6 cellular contexts compared by ENCODE assay signal in genomic region chr20:3785240-3786125, GRCh38. TPM values are rescaled to one million over a fixed set of nuclear protein-coding genes. Genes with fewer than 3 reads are reported as not detected.
DNase-seq lines count a peak whose midpoint lies in the region; ATAC-seq and TF ChIP-seq lines count a peak whose summit lies in the region.

No MANE protein-coding gene starts in this region.

- DNase-seq in IMR-90: no peak
- no peak for DNase-seq in central memory CD8-positive, alpha-beta T cell (ENCODE audit: low spot score in 2 of 2)
- no peak for DNase-seq in stimulated activated CD4-positive, alpha-beta T cell treated with anti-CD3 and anti-CD28 coated beads, Interleukin-4, amount 100 ng/mL, for 24 hours
- no peak for DNase-seq in HUDEP-2 (lab: John Stamatoyannopoulos, UW; ENCODE audit: unreplicated experiment in 76 of 76)
- DNase-seq in NCI-H446 (lab: John Stamatoyannopoulos, UW): no peak

- H2BK120ac ChIP-seq in IMR-90 (ENCODE audit: low read depth, low read length): no peak overlapping the region

- peak overlapping the region; percentile 96; the same call in 1 of the 2 replicates for H2AK5ac ChIP-seq in IMR-90 (ENCODE audit: low read depth, low read length)

- no peaks in the 10 kb centered on the region for H3K27me3 Mint-ChIP-seq in central memory CD8-positive, alpha-beta T cell

- peak overlapping the region; percentile 95 for H2AK9ac ChIP-seq in IMR-90 (replicated peaks; ENCODE audit: low read depth, low read length, poor library complexity)

- H3K9ac ChIP-seq in IMR-90 (ENCODE audit: low read depth, low read length) (peak overlapping the region; percentile 91), parathyroid adenoma (no peak overlapping the region)

- H3K27ac Mint-ChIP-seq in central memory CD8-positive, alpha-beta T cell (ENCODE audit: low read depth): peak overlapping the region; percentile 88

- peak overlapping the region in 1 of 2 experiments; percentile 76; a peak in 2 of 4 replicates for H4K8ac ChIP-seq in IMR-90 (ENCODE audit: low read depth in 2 of 2, low read length in 2 of 2)

- TF ChIP-seq RAD21 in IMR-90 (IDR thresholded peaks at IDR 0.05; ENCODE audit: low read length): no peak

- dilution Hi-C loops in IMR-90 (cut with HindIII; ENCODE audit: low sequenced_read_pairs, unreplicated experiment): no loop called here

- H3K79me1 ChIP-seq in IMR-90 (ENCODE audit: low read depth in 1 of 2, low read length in 2 of 2): peaks cover 7 to 40% of the 10 kb centered on the region in 2 experiments; a peak in 3 of 4 replicates

- peak overlapping the region; percentile 99 for H3K4me2 ChIP-seq in IMR-90 (ENCODE audit: low read depth, low read length)
- peak overlapping the region; percentile 72 for H3K4me2 ChIP-seq in parathyroid adenoma (ENCODE audit: low read length)

- H3K9me3 Mint-ChIP-seq in central memory CD8-positive, alpha-beta T cell: no peaks in the 10 kb centered on the region

- H3K9me3 ChIP-seq in IMR-90 (ENCODE audit: control insufficient read depth, insufficient read depth, low read length): no peaks in the 10 kb centered on the region
- H3K9me3 ChIP-seq in parathyroid adenoma (ENCODE audit: control insufficient read depth, low read length): no peaks in the 10 kb centered on the region

- H2BK20ac ChIP-seq in IMR-90 (ENCODE audit: low read depth, low read length): no peak overlapping the region

- peak overlapping the region; percentile 90 for H2BK5ac ChIP-seq in IMR-90 (ENCODE audit: low read depth, low read length, poor library complexity, severe bottlenecking)

- H3K36me3 ChIP-seq in IMR-90 (ENCODE audit: control insufficient read depth, insufficient read depth, low read length) (peaks cover 11% of the 10 kb centered on the region), parathyroid adenoma (ENCODE audit: control insufficient read depth, insufficient read depth, low read length) (no peaks in the 10 kb centered on the region)

- TF ChIP-seq CTCF in IMR-90 (conservative IDR thresholded peaks at IDR 0.05; ENCODE audit: low read depth, low read length) (no peak), parathyroid adenoma (IDR thresholded peaks at IDR 0.05) (no peak)

- no peak overlapping the region for H2BK15ac ChIP-seq in IMR-90 (ENCODE audit: low read depth, low read length)

- H3K23ac ChIP-seq in IMR-90 (ENCODE audit: low read depth, low read length): peak overlapping the region; percentile 61

- peaks cover 50% of the 10 kb centered on the region for H4K20me1 ChIP-seq in IMR-90 (ENCODE audit: insufficient read depth, low read length)

- 17% methylated on average over 44 of the region's 79 CpGs; no CpG with 5 or more reads in 1 of the 2 experiments for WGBS in IMR-90 (ENCODE audit: extremely low coverage in 2 of 2, insufficient read length in 1 of 2), 2 experiments

- H2AFZ ChIP-seq in IMR-90 (replicated peaks; ENCODE audit: low read length, poor library complexity) (peak overlapping the region; percentile 90), parathyroid adenoma (peak overlapping the region; percentile 75)

- peaks cover 50% of the 10 kb centered on the region for H3K4me1 Mint-ChIP-seq in central memory CD8-positive, alpha-beta T cell

- H3K14ac ChIP-seq in IMR-90 (replicated peaks; ENCODE audit: low read depth, low read length): peak overlapping the region; percentile 81; the same call in 1 of the 2 replicates

- H3K56ac ChIP-seq in IMR-90 (ENCODE audit: extremely low read depth, insufficient read depth, low read length): no peak overlapping the region

- H3K27me3 ChIP-seq in IMR-90 (ENCODE audit: control insufficient read depth, insufficient read depth, low read length) (no peaks in the 10 kb centered on the region), parathyroid adenoma (ENCODE audit: control insufficient read depth, insufficient read depth, low read length) (no peaks in the 10 kb centered on the region)

- peak overlapping the region; percentile 96 for H3K4me3 ChIP-seq in IMR-90 (ENCODE audit: insufficient read depth, low read depth, low read length)
- H3K4me3 ChIP-seq in parathyroid adenoma (ENCODE audit: low read depth, low read length): peak overlapping the region; percentile 54

- CTCF ChIA-PET in IMR-90 (lab: Yijun Ruan, JAX): interaction anchor here (1.1 to 2.6 kb wide), 5 partner anchors 10 to 47 kb away, joined by 4 to 18 read pairs (median 9); partner anchors contain the start of genes ADISSP, AP5S1 and CDC25B

- no peak overlapping the region for H3K18ac ChIP-seq in IMR-90 (ENCODE audit: low read depth, low read length)

- intact Hi-C loops in IMR-90 (cut with micrococcal nuclease): loop anchor here (1.0 to 5.0 kb wide), 6 partner anchors 35 to 287 kb away; partner anchors contain the start of genes AP5S1 and MAVS

- H3K4ac ChIP-seq in IMR-90 (ENCODE audit: low read depth, low read length): peak overlapping the region; percentile 89

- H3K27ac ChIP-seq in IMR-90 (ENCODE audit: insufficient read depth, low read length): peak overlapping the region; percentile 92
- H3K27ac ChIP-seq in parathyroid adenoma: peak overlapping the region; percentile 72

- no TSS peak for BruUV-seq in IMR-90 (replicated peaks; lab: Mats Ljungman, UMichigan)

- H3K79me2 ChIP-seq in parathyroid adenoma: peaks cover 4% of the 10 kb centered on the region

- peak overlapping the region; percentile 74 for H3K4me3 Mint-ChIP-seq in central memory CD8-positive, alpha-beta T cell

- POLR2A ChIA-PET in IMR-90 (lab: Charles Lee; ENCODE audit: unreplicated experiment): interaction anchor here (0.5 to 0.6 kb wide), 2 partner anchors 24 to 108 kb away, joined by 3 to 8 read pairs; no protein-coding TSS in a partner anchor

- H3K4me1 ChIP-seq in IMR-90 (ENCODE audit: control insufficient read depth, insufficient read depth, low read length) (peaks cover 16% of the 10 kb centered on the region), parathyroid adenoma (peaks cover 30% of the 10 kb centered on the region)

- in situ Hi-C loops in IMR-90 (cut with MboI; ENCODE audit: low sequenced_read_pairs): loop anchor here (10.0 kb wide), 1 partner anchor 299 kb away; no protein-coding TSS in a partner anchor

- TF ChIP-seq POLR2A in IMR-90 (IDR thresholded peaks at IDR 0.05; ENCODE audit: low read depth, low read length): no peak

- peaks cover 8% of the 10 kb centered on the region for H3K36me3 Mint-ChIP-seq in central memory CD8-positive, alpha-beta T cell (ENCODE audit: insufficient read depth)

- ATAC-seq in IMR-90 (ENCODE audit: low read depth): no peak; the same call in none of the 2 replicates
- no peak for ATAC-seq in central memory CD8-positive, alpha-beta T cell (replicated peaks; ENCODE audit: extremely low read depth, poor library complexity, severe bottlenecking)

- H4K91ac ChIP-seq in IMR-90 (ENCODE audit: insufficient read depth, low read depth, low read length): peak overlapping the region; percentile 39; the same call in 1 of the 2 replicates

- peaks cover 12% of the 10 kb centered on the region for H3K9me1 ChIP-seq in IMR-90 (ENCODE audit: insufficient read depth, low read length)

- H4K5ac ChIP-seq in IMR-90 (ENCODE audit: low read depth, low read length): no peak overlapping the region; the same call in 1 of the 2 replicates

TF ChIP-seq in IMR-90, 13 proteins besides CTCF, POLR2A, EP300 and RAD21:
- TF ChIP-seq FOS (IDR thresholded peaks at IDR 0.05; ENCODE audit: low read depth, low read length) (no peak), MXI1 (IDR thresholded peaks at IDR 0.05; ENCODE audit: borderline replicate concordance, low read depth, low read length) (no peak), RFX5 (IDR thresholded peaks at IDR 0.05; ENCODE audit: low read depth, low read length) (no peak), RCOR1 (IDR thresholded peaks at IDR 0.05; ENCODE audit: insufficient replicate concordance, low read length) (no peak), NFE2L2 (IDR thresholded peaks at IDR 0.05; ENCODE audit: low read depth, low read length) (no peak), CHD1 (IDR thresholded peaks at IDR 0.05; ENCODE audit: low read depth, low read length) (no peak), BHLHE40 (IDR thresholded peaks at IDR 0.05; ENCODE audit: low read depth, low read length) (no peak)

RNA-seq across cellular contexts. Expression of gene CENPB, which starts 1.1 kb away (rescaled TPM):
- total RNA-seq in IMR-90 (2012; rRNA removed): 59.1 and 72.2 TPM in 2 replicates
- 45.7 and 49.3 TPM in 2 replicates for polyA plus RNA-seq in IMR-90 (2012; rRNA removed)
- polyA plus RNA-seq in IMR-90 (2012; cell fraction: cytosol; rRNA removed): 37.2 and 44.3 TPM in 2 replicates
- 18.7 and 35.4 TPM in 2 replicates for polyA plus RNA-seq in IMR-90 (2012; cell fraction: nucleus; rRNA removed; ENCODE audit: low replicate concordance)

RNA-seq across cellular contexts. Expression of gene SPEF1, which starts 4.2 kb away (rescaled TPM):
- total RNA-seq in IMR-90 (2012; rRNA removed): under 0.01 TPM in 1 of 2 replicates, not detected in the other
- polyA plus RNA-seq in IMR-90 (2012; rRNA removed): 0.15 and 0.26 TPM in 2 replicates
- 0.30 and 0.54 TPM in 2 replicates for polyA plus RNA-seq in IMR-90 (2012; cell fraction: cytosol; rRNA removed)
- 0.58 and 0.99 TPM in 2 replicates for polyA plus RNA-seq in IMR-90 (2012; cell fraction: nucleus; rRNA removed; ENCODE audit: low replicate concordance)

RNA-seq across cellular contexts. Expression of gene CDC25B, which starts 10.6 kb away (rescaled TPM):
- total RNA-seq in IMR-90 (2012; rRNA removed): 14.5 and 14.7 TPM in 2 replicates
- polyA plus RNA-seq in IMR-90 (2012; rRNA removed): 50.5 and 59.8 TPM in 2 replicates
- polyA plus RNA-seq in IMR-90 (2012; cell fraction: cytosol; rRNA removed): 35.2 and 48.2 TPM in 2 replicates
- 165 TPM in 2 replicates for polyA plus RNA-seq in IMR-90 (2012; cell fraction: nucleus; rRNA removed; ENCODE audit: low replicate concordance)

RNA-seq across cellular contexts. Expression of gene ADISSP, which starts 17.9 kb away (rescaled TPM):
- total RNA-seq in IMR-90 (2012; rRNA removed): 31.4 and 31.9 TPM in 2 replicates
- polyA plus RNA-seq in IMR-90 (2012; rRNA removed): 58.2 and 65.0 TPM in 2 replicates
- 75.4 and 85.6 TPM in 2 replicates for polyA plus RNA-seq in IMR-90 (2012; cell fraction: cytosol; rRNA removed)
- polyA plus RNA-seq in IMR-90 (2012; cell fraction: nucleus; rRNA removed; ENCODE audit: low replicate concordance): 17.7 and 47.7 TPM in 2 replicates

RNA-seq across cellular contexts. Expression of gene AP5S1, which starts 34.9 kb away (rescaled TPM):
- 11.4 and 11.7 TPM in 2 replicates for total RNA-seq in IMR-90 (2012; rRNA removed)
- 10.1 and 12.5 TPM in 2 replicates for polyA plus RNA-seq in IMR-90 (2012; rRNA removed)
- 10.6 and 20.2 TPM in 2 replicates for polyA plus RNA-seq in IMR-90 (2012; cell fraction: cytosol; rRNA removed)
- 6.5 and 12.1 TPM in 2 replicates for polyA plus RNA-seq in IMR-90 (2012; cell fraction: nucleus; rRNA removed; ENCODE audit: low replicate concordance)
